ENCODE assay signal across 18 cellular contexts in genomic region chr18:37160038-37160745, GRCh38.
"Had no signal": no experiment of that assay in that cellular context is flagged by ENCODE, and none has a peak within 500 bp of the region (broad histone marks: within the 10 kb centered on the region; RNA-seq: fewer than 3 reads in every experiment).

No MANE protein-coding gene starts in this region.

- H3K4me3 ChIP-seq: lower lobe of right lung, right atrium auricular region, SJSA1, transverse colon had no signal

- ATAC-seq: activated CD4-positive, alpha-beta T cell treated with anti-CD3 and anti-CD28 coated beads for 36 hours; lower lobe of right lung; naive thymus-derived CD8-positive, alpha-beta T cell; stimulated activated memory B cell treated with anti-CD40 and anti-IgM and Interleukin-4, amounts not matched to agents 10 μg/mL and 1 μg/mL and 100 μg/mL, for 72 hours had no signal

- H3K4me1 Mint-ChIP-seq: activated CD4-positive, alpha-beta memory T cell treated with anti-CD3 and anti-CD28 coated beads, Interleukin-2, amount 10 ng/mL, durations not matched to agents 7 days and 5 days; activated CD4-positive, alpha-beta T cell treated with anti-CD3 and anti-CD28 coated beads for 36 hours; central memory CD8-positive, alpha-beta T cell; stimulated activated memory B cell treated with anti-CD40 and anti-IgM and Interleukin-4, amounts not matched to agents 10 μg/mL and 1 μg/mL and 100 μg/mL, for 72 hours had no signal

- H3K27me3 Mint-ChIP-seq: activated CD4-positive, alpha-beta memory T cell treated with anti-CD3 and anti-CD28 coated beads, Interleukin-2, amount 10 ng/mL, durations not matched to agents 7 days and 5 days; activated CD4-positive, alpha-beta T cell treated with anti-CD3 and anti-CD28 coated beads for 36 hours; central memory CD8-positive, alpha-beta T cell; dendritic cell treated with granulocyte-macrophage colony-stimulating factor and Interleukin-4, amounts not matched to agents 40 ng/mL and 50 ng/mL, for 4 days; naive thymus-derived CD8-positive, alpha-beta T cell; stimulated activated memory B cell treated with anti-CD40 and anti-IgM and Interleukin-4, amounts not matched to agents 10 μg/mL and 1 μg/mL and 100 μg/mL, for 72 hours had no signal

- H3K27ac Mint-ChIP-seq: activated CD4-positive, alpha-beta memory T cell treated with anti-CD3 and anti-CD28 coated beads, Interleukin-2, amount 10 ng/mL, durations not matched to agents 7 days and 5 days; activated CD4-positive, alpha-beta T cell treated with anti-CD3 and anti-CD28 coated beads for 36 hours; dendritic cell treated with granulocyte-macrophage colony-stimulating factor and Interleukin-4, amounts not matched to agents 40 ng/mL and 50 ng/mL, for 4 days; endodermal cell; naive thymus-derived CD8-positive, alpha-beta T cell; stimulated activated memory B cell treated with anti-CD40 and anti-IgM and Interleukin-4, amounts not matched to agents 10 μg/mL and 1 μg/mL and 100 μg/mL, for 72 hours had no signal

- H3K27me3 ChIP-seq: neutrophil, right atrium auricular region, SJSA1, transverse colon had no signal

- DNase-seq: activated CD4-positive, alpha-beta memory T cell treated with anti-CD3 and anti-CD28 coated beads, Interleukin-2, amount 10 ng/mL, durations not matched to agents 7 days and 5 days; activated CD4-positive, alpha-beta T cell treated with anti-CD3 and anti-CD28 coated beads for 36 hours; activated naive CD4-positive, alpha-beta T cell; endodermal cell; erythroblast; lower lobe of right lung; midbrain; naive thymus-derived CD8-positive, alpha-beta T cell; posterior cingulate gyrus; T-helper 9 cell; transverse colon had no signal

- H3K4me1 ChIP-seq: lower lobe of right lung, right atrium auricular region, SJSA1 had no signal

- H3K4me3 Mint-ChIP-seq: activated CD4-positive, alpha-beta memory T cell treated with anti-CD3 and anti-CD28 coated beads, Interleukin-2, amount 10 ng/mL, durations not matched to agents 7 days and 5 days; activated CD4-positive, alpha-beta T cell treated with anti-CD3 and anti-CD28 coated beads for 36 hours; central memory CD8-positive, alpha-beta T cell; dendritic cell treated with granulocyte-macrophage colony-stimulating factor and Interleukin-4, amounts not matched to agents 40 ng/mL and 50 ng/mL, for 4 days; endodermal cell; naive thymus-derived CD8-positive, alpha-beta T cell; stimulated activated memory B cell treated with anti-CD40 and anti-IgM and Interleukin-4, amounts not matched to agents 10 μg/mL and 1 μg/mL and 100 μg/mL, for 72 hours had no signal

- H3K9me3 ChIP-seq: lower lobe of right lung, neutrophil, right atrium auricular region, SJSA1, transverse colon had no signal

- H3K27ac ChIP-seq: lower lobe of right lung, neutrophil, right atrium auricular region, SJSA1, transverse colon, VCaP had no signal

- H3K36me3 ChIP-seq: lower lobe of right lung, neutrophil, right atrium auricular region, SJSA1, transverse colon had no signal

- H3K9me3 Mint-ChIP-seq: activated CD4-positive, alpha-beta memory T cell treated with anti-CD3 and anti-CD28 coated beads, Interleukin-2, amount 10 ng/mL, durations not matched to agents 7 days and 5 days; central memory CD8-positive, alpha-beta T cell; dendritic cell treated with granulocyte-macrophage colony-stimulating factor and Interleukin-4, amounts not matched to agents 40 ng/mL and 50 ng/mL, for 4 days; endodermal cell; naive thymus-derived CD8-positive, alpha-beta T cell; stimulated activated memory B cell treated with anti-CD40 and anti-IgM and Interleukin-4, amounts not matched to agents 10 μg/mL and 1 μg/mL and 100 μg/mL, for 72 hours had no signal
